Comparison of ENCODE assay signal across 8 cellular contexts in the genomic region with DNA sequence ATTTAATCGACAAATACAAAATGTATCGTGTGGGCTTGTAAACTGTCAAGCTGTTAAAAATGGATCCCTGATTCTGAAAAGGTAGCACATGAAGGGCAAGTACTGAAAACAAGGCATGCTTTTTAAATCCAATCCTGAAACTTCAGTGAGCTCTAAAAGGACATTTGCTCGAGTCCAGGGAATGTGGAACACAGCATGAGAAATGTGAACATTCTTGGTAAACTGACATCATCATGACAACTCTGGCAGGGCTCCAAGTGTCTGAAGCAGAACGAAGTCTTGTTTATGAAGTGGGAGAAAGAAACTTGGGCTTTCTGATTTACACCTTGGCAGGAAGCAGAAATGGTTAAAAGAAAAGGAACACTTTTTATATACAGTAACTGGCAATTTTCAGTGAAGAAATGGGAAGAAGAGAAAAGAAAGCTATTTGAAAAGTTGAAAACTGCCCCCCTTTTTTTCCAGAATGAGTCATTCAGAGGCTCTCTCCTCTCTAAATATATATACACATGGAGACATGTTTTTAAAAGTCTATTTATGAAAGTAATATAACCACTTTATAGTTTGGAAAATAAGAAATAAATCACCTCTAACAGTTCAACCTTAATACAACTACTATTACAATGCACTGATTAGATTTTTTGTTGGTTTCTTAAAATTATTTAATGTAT.
A peak's percentile ranks its signal among the peaks of the same experiment; 100 is the strongest.
DNase-seq lines count a peak whose midpoint lies in the region; ATAC-seq, FAIRE-seq and TF ChIP-seq lines count a peak whose summit lies in the region.

No MANE protein-coding gene starts in this region.

- peak overlapping the region; percentile 55 for H3K4me3 Mint-ChIP-seq in astrocyte (ENCODE audit: unreplicated experiment)
- no peak overlapping the region for H3K4me3 Mint-ChIP-seq in activated naive CD4-positive, alpha-beta T cell treated with anti-CD3 and anti-CD28 coated beads for 36 hours

- H3K79me2 ChIP-seq in astrocyte (ENCODE audit: insufficient read depth, low read length): no peaks in the 10 kb centered on the region

- H3K9ac ChIP-seq in astrocyte (ENCODE audit: low read length): peak overlapping the region; percentile 88

- FAIRE-seq in astrocyte (lab: Jason Lieb, UNC): peak; percentile 98

- peak overlapping the region; percentile 67 for H2AFZ ChIP-seq in astrocyte (ENCODE audit: low read depth, low read length)

- H3K9me3 Mint-ChIP-seq in astrocyte (ENCODE audit: unreplicated experiment): no peaks in the 10 kb centered on the region
- H3K9me3 Mint-ChIP-seq in activated naive CD4-positive, alpha-beta T cell treated with anti-CD3 and anti-CD28 coated beads for 36 hours: no peaks in the 10 kb centered on the region

- peak overlapping the region; percentile 98 for H3K27ac ChIP-seq in astrocyte (ENCODE audit: low read depth, low read length)

- no peaks in the 10 kb centered on the region for H3K36me3 Mint-ChIP-seq in astrocyte (ENCODE audit: low read depth, unreplicated experiment)
- no peaks in the 10 kb centered on the region for H3K36me3 Mint-ChIP-seq in activated naive CD4-positive, alpha-beta T cell treated with anti-CD3 and anti-CD28 coated beads for 36 hours (ENCODE audit: low read depth)

- CTCF ChIA-PET in activated naive CD4-positive, alpha-beta T cell treated with anti-CD3 and anti-CD28 coated beads for 36 hours (lab: Charles Lee): no interaction called here

- TF ChIP-seq CTCF in astrocyte (IDR thresholded peaks at IDR 0.05; ENCODE audit: insufficient read depth, low read depth, low read length): no peak

- peak overlapping the region; percentile 85 for H3K4me2 ChIP-seq in astrocyte (ENCODE audit: low read length)

- H3K4me3 ChIP-seq in astrocyte (ENCODE audit: insufficient read depth, low read depth, low read length): peak overlapping the region; percentile 51

- H3K4me1 ChIP-seq in astrocyte (ENCODE audit: insufficient read depth, low read length): peaks cover 27% of the 10 kb centered on the region

- H3K27me3 ChIP-seq in astrocyte (ENCODE audit: insufficient read depth, low read length): no peaks in the 10 kb centered on the region

- peaks cover 40% of the 10 kb centered on the region for H3K4me1 Mint-ChIP-seq in astrocyte (ENCODE audit: low read depth, unreplicated experiment)
- peaks cover 4% of the 10 kb centered on the region for H3K4me1 Mint-ChIP-seq in activated naive CD4-positive, alpha-beta T cell treated with anti-CD3 and anti-CD28 coated beads for 36 hours (ENCODE audit: low read depth)

- no peaks in the 10 kb centered on the region for H3K36me3 ChIP-seq in astrocyte (ENCODE audit: insufficient read depth, low read length)

- H4K20me1 ChIP-seq in astrocyte (ENCODE audit: insufficient read depth, low read length): no peaks in the 10 kb centered on the region

- DNase-seq in HPDE6-E6E7 (ENCODE audit: extremely low spot score): peak; percentile 40
- peak; percentile 97 for DNase-seq in astrocyte (ENCODE audit: low read depth)
- peak; percentile 84 for DNase-seq in islet precursor cell
- DNase-seq in superior temporal gyrus (ENCODE audit: extremely low spot score): peak; percentile 82
- DNase-seq in activated naive CD4-positive, alpha-beta T cell treated with anti-CD3 and anti-CD28 coated beads for 36 hours: no peak
- no peak for DNase-seq in SKM-1 (lab: John Stamatoyannopoulos, UW; ENCODE audit: unreplicated experiment)

- intact Hi-C loops in activated naive CD4-positive, alpha-beta T cell treated with anti-CD3 and anti-CD28 coated beads for 36 hours (cut with micrococcal nuclease): no loop called here

- peak overlapping the region; percentile 99 for H3K27ac Mint-ChIP-seq in astrocyte (ENCODE audit: unreplicated experiment)
- no peak overlapping the region for H3K27ac Mint-ChIP-seq in activated naive CD4-positive, alpha-beta T cell treated with anti-CD3 and anti-CD28 coated beads for 36 hours

- no peaks in the 10 kb centered on the region for H3K9me3 ChIP-seq in astrocyte (ENCODE audit: insufficient read depth, low read depth, low read length)

- ATAC-seq in HG02884 (IDR thresholded peaks at IDR 0.05; ENCODE audit: unreplicated experiment) (no peak), GM21360 (IDR thresholded peaks at IDR 0.05; ENCODE audit: unreplicated experiment) (no peak)

- H3K27me3 Mint-ChIP-seq in astrocyte (ENCODE audit: low read depth, unreplicated experiment): no peaks in the 10 kb centered on the region
- H3K27me3 Mint-ChIP-seq in activated naive CD4-positive, alpha-beta T cell treated with anti-CD3 and anti-CD28 coated beads for 36 hours (ENCODE audit: low read depth): no peaks in the 10 kb centered on the region

Comparison
In these comparisons a context has a peak if more than half of its experiments do, and no peak if none do; other contexts are left out.
1. DNase-seq: peak in HPDE6-E6E7 (single experiment), astrocyte (single experiment), islet precursor cell (single experiment) and superior temporal gyrus (single experiment); none in activated naive CD4-positive, alpha-beta T cell treated with anti-CD3 and anti-CD28 coated beads for 36 hours (single experiment) and SKM-1 (single experiment).